Comparison of ENCODE assay signal across 14 cellular contexts in genomic region chr5:122880749-122881148, GRCh38. TPM values are rescaled to one million over a fixed set of nuclear protein-coding genes. Genes with fewer than 3 reads are reported as not detected.
A peak's percentile ranks its signal among the peaks of the same experiment; 100 is the strongest.
DNase-seq lines count a peak whose midpoint lies in the region; ATAC-seq and TF ChIP-seq lines count a peak whose summit lies in the region.
"Had no signal": no experiment of that assay in that cellular context is flagged by ENCODE, and none has a peak within 500 bp of the region (broad histone marks: within the 10 kb centered on the region; RNA-seq: fewer than 3 reads in every experiment).

No MANE protein-coding gene starts in this region.

- DNase-seq in AG10803 (ENCODE audit: low read depth) (peak; percentile 41), NCI-H1930 (lab: John Stamatoyannopoulos, UW) (no peak), Right ventricle myocardium inferior (ENCODE audit: missing footprints) (no peak), dorsolateral prefrontal cortex (no peak)
- DNase-seq: activated T-cell treated with anti-CD3 and anti-CD28 coated beads, Interleukin-2, amount 50 U/mL, for 4 hours; erythroblast; KBM-7; NCI-H226; RPMI8226; thyroid gland had no signal

- intact Hi-C loops in Right ventricle myocardium inferior (cut with DNase I) (no loop called here), dorsolateral prefrontal cortex (cut with DNase I) (loop anchor here in 1 of 2 donors (5.0 kb wide), 1 partner anchor 33 kb away; the partner anchor contains the start of gene SNX24)

- TF ChIP-seq CTCF in AG10803 (conservative IDR thresholded peaks at IDR 0.05; ENCODE audit: low read length) (no peak), dorsolateral prefrontal cortex (IDR thresholded peaks at IDR 0.05 in 54 of 56, conservative IDR thresholded peaks at IDR 0.05 in 2 of 56; ENCODE audit: low read depth in 1 of 56, partially characterized antibody in 56 of 56) (no peak)

- peak overlapping the region in 7 of 59 donors; percentile 2 to 38 (median 20) for H3K27ac ChIP-seq in dorsolateral prefrontal cortex
- H3K27ac ChIP-seq: thyroid gland had no signal

- ATAC-seq in GM18907 (IDR thresholded peaks at IDR 0.05; ENCODE audit: unreplicated experiment) (peak; percentile 67), HG02938 (IDR thresholded peaks at IDR 0.05; ENCODE audit: unreplicated experiment) (peak; percentile 44), SK-N-SH treated with all-trans-retinoic acid at 6 μM for 48 hours (peak; percentile 82), HG02763 (IDR thresholded peaks at IDR 0.05; ENCODE audit: unreplicated experiment) (no peak), Right ventricle myocardium inferior (no peak)
- ATAC-seq: activated T-cell treated with anti-CD3 and anti-CD28 coated beads, Interleukin-2, amount 50 U/mL, for 4 hours had no signal

- H3K27me3 ChIP-seq in dorsolateral prefrontal cortex, result no peaks in the 10 kb centered on the region
- H3K27me3 ChIP-seq: thyroid gland had no signal

- H3K4me3 ChIP-seq in AG10803 (ENCODE audit: low read length) (no peak overlapping the region), dorsolateral prefrontal cortex (no peak overlapping the region)
- H3K4me3 ChIP-seq: thyroid gland had no signal

TF ChIP-seq in SK-N-SH treated with all-trans-retinoic acid at 6 μM for 48 hours, 23 proteins besides CTCF, POLR2A, EP300 and RAD21:
- TF ChIP-seq TSHZ2 (CRISPR knock-in tag; IDR thresholded peaks at IDR 0.05) (peak; percentile 75), ISL1 (CRISPR knock-in tag; IDR thresholded peaks at IDR 0.05) (peak; percentile 53; the same call in 1 of the 2 replicates), TCF4 (CRISPR knock-in tag; IDR thresholded peaks at IDR 0.05; ENCODE audit: borderline replicate concordance) (0 out of 2 replicates have a peak, but pooled peaks have one; percentile 17), PATZ1 (CRISPR knock-in tag; IDR thresholded peaks at IDR 0.05; ENCODE audit: borderline replicate concordance) (peak; percentile 66; the same call in 1 of the 2 replicates), TOX (CRISPR knock-in tag; IDR thresholded peaks at IDR 0.05; ENCODE audit: borderline replicate concordance) (no peak)

RNA-seq across cellular contexts. Expression of gene SNX24, which starts 35.3 kb away (rescaled TPM):
- 14.0 TPM for total RNA-seq in Right ventricle myocardium inferior
- 10 to 100 TPM; 16.5 to 36.8 (median 24.1) TPM for total RNA-seq in dorsolateral prefrontal cortex

Comparison
In these comparisons a context has a peak if more than half of its experiments do, and no peak if none do; other contexts are left out.
1. ATAC-seq: peak in GM18907 (single experiment), HG02938 (single experiment) and SK-N-SH treated with all-trans-retinoic acid at 6 μM for 48 hours (single experiment); none in HG02763 (single experiment) and Right ventricle myocardium inferior (single experiment).